6 cellular contexts compared by ENCODE assay signal in the genomic region with DNA sequence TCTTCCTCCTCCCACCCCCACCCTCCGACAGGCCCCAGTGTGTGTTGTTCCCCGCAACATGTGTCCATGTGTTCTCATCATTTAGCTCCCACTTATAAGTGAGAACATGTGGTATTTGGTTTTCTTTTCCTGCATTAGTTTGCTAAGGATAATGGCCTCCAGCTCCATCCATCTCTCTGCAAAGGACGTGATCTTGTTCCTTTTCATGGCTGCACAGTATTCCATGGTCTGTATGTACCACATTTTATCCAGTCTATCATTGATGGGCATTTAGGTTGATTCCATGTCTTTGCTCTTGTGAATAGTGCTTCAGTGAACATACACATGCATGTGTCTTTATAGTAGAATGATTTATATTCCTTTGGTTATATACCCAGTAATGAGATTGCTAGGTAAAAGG. TPM values are rescaled to one million over a fixed set of nuclear protein-coding genes. Genes with fewer than 3 reads are reported as not detected.
DNase-seq lines count a peak whose midpoint lies in the region; ATAC-seq, FAIRE-seq and TF ChIP-seq lines count a peak whose summit lies in the region.
"Not testable (repeated sequence)": the region's sequence is repeated elsewhere in the genome, so short reads cannot be mapped to it uniquely, and the experiment has no call there.

No MANE protein-coding gene starts in this region.

- H3K27ac Mint-ChIP-seq in type B pancreatic cell: not testable (repeated sequence)

- not testable (repeated sequence) for H3K27me3 Mint-ChIP-seq in type B pancreatic cell

- intact Hi-C loops in HepG2 (cut with micrococcal nuclease; ENCODE audit: unreplicated experiment): loop anchor here (1.0 to 5.0 kb wide), 2 partner anchors 44 to 245 kb away; no protein-coding TSS in a partner anchor

- CTCF ChIA-PET in HepG2 (lab: Yijun Ruan, JAX; ENCODE audit: low intra/inter-chr PET ratio, low total read pairs): not testable (repeated sequence)

- H3K9me2 ChIP-seq in DOHH2 (replicated peaks; ENCODE audit: control insufficient read depth, low read length); Loucy (replicated peaks; ENCODE audit: low read depth, low read length): not testable (repeated sequence)

- TF ChIP-seq CTCF in DOHH2 (IDR thresholded peaks at IDR 0.05; ENCODE audit: low read depth, low read length, poor library complexity, severe bottlenecking); Loucy (conservative IDR thresholded peaks at IDR 0.05; ENCODE audit: low read length); HepG2 (CRISPR knock-in tag; IDR thresholded peaks at IDR 0.05); type B pancreatic cell (conservative IDR thresholded peaks at IDR 0.05): not testable (repeated sequence)

- not testable (repeated sequence) for H3K9ac ChIP-seq in BLaER1 treated with 17β-estradiol and CSF1 and Interleukin-3, amounts not matched to agents 10 nM and 100 nM; Loucy (ENCODE audit: low read depth, low read length, poor library complexity, severe bottlenecking); HepG2 (ENCODE audit: insufficient read depth, low read depth, low read length)

- H3F3A ChIP-seq in DOHH2 (ENCODE audit: control insufficient read depth, insufficient read depth); Loucy (ENCODE audit: low read depth): not testable (repeated sequence)

- not testable (repeated sequence) for H2AFZ ChIP-seq in Loucy (ENCODE audit: low read length); HepG2 (ENCODE audit: low read length)

- peaks cover 48% of the 10 kb centered on the region for H3K36me3 Mint-ChIP-seq in type B pancreatic cell

- BruUV-seq in HepG2 (replicated peaks; lab: Mats Ljungman, UMichigan): not testable (repeated sequence)

- not testable (repeated sequence) for H3K9me3 ChIP-seq in BLaER1 treated with 17β-estradiol and CSF1 and Interleukin-3, amounts not matched to agents 10 nM and 100 nM (replicated peaks in 1 of 11); DOHH2 (ENCODE audit: control insufficient read depth, insufficient read depth, low read length); Loucy (ENCODE audit: insufficient read depth, low read depth, low read length); HepG2 (ENCODE audit: low read length)

- not testable (repeated sequence) for TF ChIP-seq POLR2A in HepG2 (IDR thresholded peaks at IDR 0.05; ENCODE audit: insufficient read depth in 1 of 2, low read depth in 2 of 2, low read length in 2 of 2)

- H3K4me3 Mint-ChIP-seq in type B pancreatic cell: peak overlapping the region; percentile 48

- peak overlapping the region in 6 of 11 experiments; percentile 4 to 97 (median 31); a peak in 10 of 22 replicates for H3K4me2 ChIP-seq in BLaER1 treated with 17β-estradiol and CSF1 and Interleukin-3, amounts not matched to agents 10 nM and 100 nM
- peak overlapping the region; percentile 42; the same call in 1 of the 2 replicates for H3K4me2 ChIP-seq in DOHH2 (ENCODE audit: low read length)
- peak overlapping the region; percentile 84 for H3K4me2 ChIP-seq in Loucy (ENCODE audit: low read depth, low read length, poor library complexity, severe bottlenecking)
- H3K4me2 ChIP-seq in HepG2 (ENCODE audit: low read depth, low read length): not testable (repeated sequence)

- not testable (repeated sequence) for DNase-seq in HepG2 (ENCODE audit: low spot score); type B pancreatic cell (ENCODE audit: extremely low spot score, unreplicated experiment)

- peaks cover 45% of the 10 kb centered on the region for H3K4me1 Mint-ChIP-seq in type B pancreatic cell (ENCODE audit: unreplicated experiment)

- not testable (repeated sequence) for TF ChIP-seq EP300 in HepG2 (IDR thresholded peaks at IDR 0.05; ENCODE audit: low read depth in 2 of 2, low read length in 2 of 2); HepG2 (CRISPR knock-in tag; IDR thresholded peaks at IDR 0.05; ENCODE audit: borderline replicate concordance)

- not testable (repeated sequence) for H3K9me3 Mint-ChIP-seq in type B pancreatic cell

- not testable (repeated sequence) for ATAC-seq in SK-N-SH treated with all-trans-retinoic acid at 6 μM for 48 hours, HepG2

- H3K4me1 ChIP-seq in BLaER1 treated with 17β-estradiol and CSF1 and Interleukin-3, amounts not matched to agents 10 nM and 100 nM: peaks cover 16 to 45% (median 35%) of the 10 kb centered on the region in 10 experiments
- H3K4me1 ChIP-seq in DOHH2 (ENCODE audit: control insufficient read depth, low read length) (peaks cover 49% of the 10 kb centered on the region), Loucy (ENCODE audit: insufficient read depth, low read length, poor library complexity, severe bottlenecking) (peaks cover 66% of the 10 kb centered on the region), HepG2 (ENCODE audit: insufficient read depth, low read length) (peaks cover 42% of the 10 kb centered on the region)

- POLR2A ChIA-PET in HepG2 (lab: Yijun Ruan, JAX): interaction anchor here (0.9 to 3.3 kb wide), 4 partner anchors 42 to 102 kb away, joined by 3 to 19 read pairs (median 10); partner anchors contain the start of gene ZNF518A

- not testable (repeated sequence) for FAIRE-seq in HepG2 (lab: Jason Lieb, UNC)

- H3K4me3 ChIP-seq in BLaER1 treated with 17β-estradiol and CSF1 and Interleukin-3, amounts not matched to agents 10 nM and 100 nM; DOHH2 (ENCODE audit: low read length); HepG2 (replicated peaks in 1 of 3; ENCODE audit: insufficient read depth in 1 of 3, low read depth in 2 of 3, low read length in 3 of 3): not testable (repeated sequence)
- peak overlapping the region; percentile 24 for H3K4me3 ChIP-seq in Loucy (ENCODE audit: low read length, poor library complexity, severe bottlenecking)

- peaks cover 96% of the 10 kb centered on the region for H3K79me2 ChIP-seq in DOHH2 (ENCODE audit: control insufficient read depth, low read length)
- peaks cover 97% of the 10 kb centered on the region for H3K79me2 ChIP-seq in Loucy (ENCODE audit: insufficient read depth, low read length)
- peaks cover 84% of the 10 kb centered on the region for H3K79me2 ChIP-seq in HepG2 (ENCODE audit: insufficient read depth, low read length)

- not testable (repeated sequence) for H3K27ac ChIP-seq in BLaER1 treated with 17β-estradiol and CSF1 and Interleukin-3, amounts not matched to agents 10 nM and 100 nM; DOHH2 (ENCODE audit: low read depth, low read length); HepG2 (ENCODE audit: extremely low read length, insufficient read depth, low read length)

- not testable (repeated sequence) for TF ChIP-seq RAD21 in HepG2 (CRISPR knock-in tag; IDR thresholded peaks at IDR 0.05)

- H3K27me3 ChIP-seq in BLaER1 treated with 17β-estradiol and CSF1 and Interleukin-3, amounts not matched to agents 10 nM and 100 nM; DOHH2 (ENCODE audit: control insufficient read depth, low read length); Loucy (ENCODE audit: insufficient read depth, low read length, poor library complexity, severe bottlenecking); HepG2 (ENCODE audit: control insufficient read depth in 1 of 2, insufficient read depth in 2 of 2, low read length in 2 of 2): not testable (repeated sequence)

- in situ Hi-C loops in HepG2 (cut with HindIII; ENCODE audit: extremely low pct_ligation_motif_present, low pct_unique_long_range_greater_than_20kb): loop anchor here (5.0 kb wide), 1 partner anchor 84 kb away; the partner anchor contains the start of gene ZNF518A

- H4K20me1 ChIP-seq in BLaER1 treated with 17β-estradiol and CSF1 and Interleukin-3, amounts not matched to agents 10 nM and 100 nM: peaks cover 24 to 89% (median 75%) of the 10 kb centered on the region in 11 experiments; a peak in 20 of 22 replicates
- not testable (repeated sequence) for H4K20me1 ChIP-seq in DOHH2 (ENCODE audit: control insufficient read depth, insufficient read depth, low read depth, low read length); HepG2 (ENCODE audit: insufficient read depth, low read length)
- peaks cover 82% of the 10 kb centered on the region for H4K20me1 ChIP-seq in Loucy (ENCODE audit: insufficient read depth, low read length, poor library complexity, severe bottlenecking)

- H3K36me3 ChIP-seq in BLaER1 treated with 17β-estradiol and CSF1 and Interleukin-3, amounts not matched to agents 10 nM and 100 nM: peaks cover 50 to 73% (median 71%) of the 10 kb centered on the region in 11 experiments; a peak in 21 of 22 replicates
- H3K36me3 ChIP-seq in DOHH2 (ENCODE audit: control insufficient read depth, low read length): peaks cover 81% of the 10 kb centered on the region
- H3K36me3 ChIP-seq in Loucy (ENCODE audit: insufficient read depth, low read length): not testable (repeated sequence)
- H3K36me3 ChIP-seq in HepG2 (replicated peaks in 1 of 2; ENCODE audit: control insufficient read depth in 1 of 2, insufficient read depth in 2 of 2, low read length in 2 of 2): peaks cover 4 to 23% of the 10 kb centered on the region in 2 experiments; a peak in 3 of 5 replicates

- 97% methylated on average over 3 of the region's 3 CpGs for WGBS in HepG2 (ENCODE audit: low lambda C conversion rate)

RNA-seq across cellular contexts. Expression of gene CCNJ, which starts 4.5 kb away (rescaled TPM):
- total RNA-seq in HepG2 (2016; rRNA removed; fragmentation: Illumina TruSeq; extraction: Trizol) (21.5 and 33.9 TPM in 2 replicates), type B pancreatic cell (ENCODE audit: low replicate concordance) (19.4 and 29.7 TPM in 2 replicates)
- total RNA-seq in HepG2 (2016; cell fraction: cytosol; rRNA removed; fragmentation: Illumina TruSeq; extraction: Trizol; ENCODE audit: low read depth): 8.0 and 8.5 TPM in 2 replicates
- total RNA-seq in HepG2 (2016; cell fraction: insoluble cytoplasmic fraction; rRNA removed; fragmentation: Illumina TruSeq; extraction: Trizol): 23.4 and 30.7 TPM in 2 replicates
- total RNA-seq in HepG2 (2016; cell fraction: membrane; rRNA removed; fragmentation: Illumina TruSeq; extraction: Trizol): 34.5 and 36.8 TPM in 2 replicates
- total RNA-seq in HepG2 (2016; cell fraction: nucleus; rRNA removed; fragmentation: Illumina TruSeq; extraction: Trizol): 16.1 and 17.6 TPM in 2 replicates
- 14.1 and 14.3 TPM in 2 replicates for polyA plus RNA-seq in HepG2 (2011; rRNA removed)
- polyA plus RNA-seq in HepG2 (2011; cell fraction: cytosol; rRNA removed): 8.6 and 11.0 TPM in 2 replicates
- polyA plus RNA-seq in HepG2 (2011; cell fraction: nucleus; rRNA removed): 8.8 and 9.4 TPM in 2 replicates
- 9.9 and 11.8 TPM in 2 replicates for polyA plus RNA-seq in HepG2 (2012)
- 6.4 and 7.7 TPM in 2 replicates for polyA plus RNA-seq in HepG2 (2016; cell fraction: cytosol; fragmentation: Illumina TruSeq; extraction: Trizol; ENCODE audit: low read depth)
- polyA plus RNA-seq in HepG2 (2016; cell fraction: insoluble cytoplasmic fraction; fragmentation: Illumina TruSeq; extraction: Trizol; ENCODE audit: low read depth): 28.1 and 28.7 TPM in 2 replicates
- 21.3 and 21.7 TPM in 2 replicates for polyA plus RNA-seq in HepG2 (2016; cell fraction: membrane; fragmentation: Illumina TruSeq; extraction: Trizol; ENCODE audit: low read depth)
- 29.2 and 29.5 TPM in 2 replicates for polyA plus RNA-seq in HepG2 (2016; cell fraction: nucleus; fragmentation: Illumina TruSeq; extraction: Trizol; ENCODE audit: insufficient read depth, low read depth)
- polyA minus RNA-seq in HepG2 (2011; rRNA and poly(A)+ RNA removed; ENCODE audit: low replicate concordance): 17.6 and 34.1 TPM in 2 replicates
- 12.0 and 16.8 TPM in 2 replicates for polyA minus RNA-seq in HepG2 (2011; cell fraction: cytosol; rRNA and poly(A)+ RNA removed)
- 11.8 and 15.2 TPM in 2 replicates for polyA minus RNA-seq in HepG2 (2011; cell fraction: nucleus; rRNA and poly(A)+ RNA removed)
